In the genomic region with DNA sequence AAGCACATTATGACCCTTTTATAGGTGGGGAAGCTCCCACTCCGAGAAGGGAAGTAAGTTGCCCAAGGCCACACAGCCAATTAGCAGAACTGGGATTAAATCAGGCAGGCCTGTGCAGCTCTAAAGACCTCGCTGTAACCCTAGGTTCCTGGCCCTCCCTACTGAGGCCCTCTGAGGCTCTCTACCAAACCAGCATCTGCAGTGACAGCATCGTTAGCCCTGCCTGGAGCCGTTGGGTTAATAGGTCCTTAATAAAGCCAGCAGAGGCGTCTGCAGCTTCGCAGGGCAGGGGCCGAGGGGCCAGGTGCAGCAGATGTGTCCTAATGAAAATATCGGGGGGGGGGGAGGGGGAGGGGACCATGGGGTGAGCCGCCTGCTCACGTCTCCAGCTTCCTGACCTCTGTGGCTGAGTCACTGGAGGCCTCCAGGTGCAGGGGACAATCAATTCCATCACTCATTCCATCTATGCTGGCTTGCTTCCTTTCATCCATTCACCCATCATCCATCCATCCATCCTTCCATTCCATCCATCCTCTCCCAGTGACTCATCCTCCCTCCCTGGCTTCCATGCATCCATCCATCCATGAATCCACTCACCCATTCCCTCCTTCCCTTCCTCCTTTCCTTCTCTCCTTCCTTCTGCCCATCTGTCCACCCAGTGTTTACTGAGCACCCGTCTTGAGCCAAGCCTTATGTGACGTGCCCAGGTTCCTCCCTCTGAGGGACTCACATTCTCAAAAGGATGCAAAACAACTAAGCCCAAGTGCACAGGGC, we compare ENCODE assay signal across 11 cellular contexts.
A peak's percentile ranks its signal among the peaks of the same experiment; 100 is the strongest.
DNase-seq lines count a peak whose midpoint lies in the region; FAIRE-seq and TF ChIP-seq lines count a peak whose summit lies in the region.
"Had no signal": no experiment of that assay in that cellular context is flagged by ENCODE, and none has a peak within 500 bp of the region (broad histone marks: within the 10 kb centered on the region; RNA-seq: fewer than 3 reads in every experiment).

No MANE protein-coding gene starts in this region.

- no peak for TF ChIP-seq CTCF in astrocyte (IDR thresholded peaks at IDR 0.05; ENCODE audit: insufficient read depth, low read depth, low read length)

- no peak for FAIRE-seq in astrocyte (lab: Jason Lieb, UNC)

- no peaks in the 10 kb centered on the region for H3K36me3 ChIP-seq in astrocyte (ENCODE audit: insufficient read depth, low read length)

- H3K4me2 ChIP-seq in astrocyte (ENCODE audit: low read length), result no peak overlapping the region

- H3K79me2 ChIP-seq in astrocyte (ENCODE audit: insufficient read depth, low read length), result no peaks in the 10 kb centered on the region

- H3K27me3 Mint-ChIP-seq in activated naive CD4-positive, alpha-beta T cell treated with anti-CD3 and anti-CD28 coated beads, Interleukin-2, amount 10 ng/mL, durations not matched to agents 7 days and 5 days, result peaks cover 20% of the 10 kb centered on the region
- H3K27me3 Mint-ChIP-seq in astrocyte (ENCODE audit: low read depth, unreplicated experiment), result peaks cover 7% of the 10 kb centered on the region

- H2AFZ ChIP-seq in astrocyte (ENCODE audit: low read depth, low read length), result no peak overlapping the region

- H3K9me3 Mint-ChIP-seq in activated naive CD4-positive, alpha-beta T cell treated with anti-CD3 and anti-CD28 coated beads, Interleukin-2, amount 10 ng/mL, durations not matched to agents 7 days and 5 days, result no peaks in the 10 kb centered on the region
- H3K9me3 Mint-ChIP-seq in astrocyte (ENCODE audit: unreplicated experiment), result no peaks in the 10 kb centered on the region

- H3K4me3 ChIP-seq in astrocyte (ENCODE audit: insufficient read depth, low read depth, low read length), result no peak overlapping the region
- H3K4me3 ChIP-seq: skin epidermis had no signal

- peak overlapping the region; percentile 39 for H3K27ac Mint-ChIP-seq in activated naive CD4-positive, alpha-beta T cell treated with anti-CD3 and anti-CD28 coated beads, Interleukin-2, amount 10 ng/mL, durations not matched to agents 7 days and 5 days
- H3K27ac Mint-ChIP-seq in astrocyte (ENCODE audit: unreplicated experiment), result peak overlapping the region; percentile 43

- H3K36me3 Mint-ChIP-seq in activated naive CD4-positive, alpha-beta T cell treated with anti-CD3 and anti-CD28 coated beads, Interleukin-2, amount 10 ng/mL, durations not matched to agents 7 days and 5 days, result no peaks in the 10 kb centered on the region
- H3K36me3 Mint-ChIP-seq in astrocyte (ENCODE audit: low read depth, unreplicated experiment), result no peaks in the 10 kb centered on the region

- H3K9ac ChIP-seq in astrocyte (ENCODE audit: low read length), result no peak overlapping the region

- H3K9me3 ChIP-seq in astrocyte (ENCODE audit: insufficient read depth, low read depth, low read length), result no peaks in the 10 kb centered on the region

- peaks cover 19% of the 10 kb centered on the region for H3K4me1 ChIP-seq in astrocyte (ENCODE audit: insufficient read depth, low read length)

- no peak for DNase-seq in activated naive CD4-positive, alpha-beta T cell treated with anti-CD3 and anti-CD28 coated beads, Interleukin-2, amount 10 ng/mL, durations not matched to agents 7 days and 5 days
- no peak for DNase-seq in activated naive CD4-positive, alpha-beta T cell treated with anti-CD3 and anti-CD28 coated beads, Interleukin-2, amount 50 U/mL, for 16 hours
- DNase-seq in NCI-H2171 treated with DMSO at 0.1 percent for 48 hours (lab: John Stamatoyannopoulos, UW) (peak; percentile 37), astrocyte (ENCODE audit: low read depth) (peak; percentile 40), renal cortical epithelial cell (ENCODE audit: low read depth) (peak; percentile 58), NCI-H187 treated with DMSO at 0.1 percent for 48 hours (lab: John Stamatoyannopoulos, UW) (no peak), RKO (ENCODE audit: low spot score) (no peak), NCI-H2081 (lab: John Stamatoyannopoulos, UW) (no peak)
- DNase-seq: caudate nucleus, foreskin keratinocyte had no signal

- CTCF ChIA-PET in activated naive CD4-positive, alpha-beta T cell treated with anti-CD3 and anti-CD28 coated beads, Interleukin-2, amount 10 ng/mL, durations not matched to agents 7 days and 5 days (lab: Charles Lee), result no interaction called here

- no peak overlapping the region for H3K4me3 Mint-ChIP-seq in activated naive CD4-positive, alpha-beta T cell treated with anti-CD3 and anti-CD28 coated beads, Interleukin-2, amount 10 ng/mL, durations not matched to agents 7 days and 5 days
- no peak overlapping the region for H3K4me3 Mint-ChIP-seq in astrocyte (ENCODE audit: unreplicated experiment)

- no peaks in the 10 kb centered on the region for H3K27me3 ChIP-seq in astrocyte (ENCODE audit: insufficient read depth, low read length)
- H3K27me3 ChIP-seq: foreskin keratinocyte had no signal

- H3K27ac ChIP-seq in astrocyte (ENCODE audit: low read depth, low read length), result no peak overlapping the region
- H3K27ac ChIP-seq: foreskin keratinocyte had no signal

- H3K4me1 Mint-ChIP-seq in activated naive CD4-positive, alpha-beta T cell treated with anti-CD3 and anti-CD28 coated beads, Interleukin-2, amount 10 ng/mL, durations not matched to agents 7 days and 5 days, result peaks cover 28% of the 10 kb centered on the region
- H3K4me1 Mint-ChIP-seq in astrocyte (ENCODE audit: low read depth, unreplicated experiment), result peaks cover 17% of the 10 kb centered on the region

- no peaks in the 10 kb centered on the region for H4K20me1 ChIP-seq in astrocyte (ENCODE audit: insufficient read depth, low read length)

Comparison
In these comparisons a context has a peak if more than half of its experiments do, and no peak if none do; other contexts are left out.
1. DNase-seq: peak in NCI-H2171 treated with DMSO at 0.1 percent for 48 hours (single experiment), astrocyte (single experiment) and renal cortical epithelial cell (single experiment); none in activated naive CD4-positive, alpha-beta T cell treated with anti-CD3 and anti-CD28 coated beads, Interleukin-2, amount 10 ng/mL, durations not matched to agents 7 days and 5 days (single experiment), activated naive CD4-positive, alpha-beta T cell treated with anti-CD3 and anti-CD28 coated beads, Interleukin-2, amount 50 U/mL, for 16 hours (single experiment), NCI-H187 treated with DMSO at 0.1 percent for 48 hours (single experiment), RKO (single experiment) and NCI-H2081 (0 of 2).